In the genomic region with DNA sequence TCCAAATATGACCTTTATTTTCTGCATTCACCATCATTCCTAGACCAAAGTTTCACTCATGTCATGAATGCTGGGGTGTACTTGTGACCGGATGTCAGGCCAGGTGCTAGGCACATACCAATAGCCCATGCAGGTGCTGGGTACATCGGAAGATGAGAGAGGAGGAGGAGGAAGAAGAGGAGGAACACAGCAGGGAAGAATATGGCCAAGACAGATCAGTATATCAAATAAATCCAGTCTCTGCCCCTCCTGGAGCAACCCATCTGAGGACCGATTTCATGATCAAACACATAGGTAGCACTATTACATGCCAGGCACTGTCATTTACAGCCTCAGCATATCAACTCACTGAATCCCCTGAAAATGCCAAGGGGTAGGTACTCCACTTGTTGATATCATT, we compare ENCODE assay signal across 16 cellular contexts. TPM values are rescaled to one million over a fixed set of nuclear protein-coding genes. Genes with fewer than 3 reads are reported as not detected.
DNase-seq lines count a peak whose midpoint lies in the region; ATAC-seq and TF ChIP-seq lines count a peak whose summit lies in the region.
"Had no signal": no experiment of that assay in that cellular context is flagged by ENCODE, and none has a peak within 500 bp of the region (broad histone marks: within the 10 kb centered on the region; RNA-seq: fewer than 3 reads in every experiment).

No MANE protein-coding gene starts in this region.

- dilution Hi-C loops in mammary epithelial cell (cut with HindIII; ENCODE audit: low sequenced_read_pairs): no loop called here

- WGBS in mammary epithelial cell (ENCODE audit: low coverage, missing lambda C conversion rate): 88% methylated on average over 3 of the region's 3 CpGs

- TF ChIP-seq CTCF in CD4-positive, alpha-beta T cell (IDR thresholded peaks at IDR 0.05): no peak
- no peak for TF ChIP-seq CTCF in mammary epithelial cell (conservative IDR thresholded peaks at IDR 0.05 in 1 of 2, IDR thresholded peaks at IDR 0.05 in 1 of 2; ENCODE audit: extremely low read depth in 1 of 2, insufficient read depth in 1 of 2, low read depth in 1 of 2, low read length in 2 of 2)

- H3K27ac ChIP-seq in CD4-positive, alpha-beta T cell (ENCODE audit: low read depth, low read length): no peak overlapping the region
- no peak overlapping the region for H3K27ac ChIP-seq in mammary epithelial cell (ENCODE audit: insufficient read depth, low read depth, low read length)
- H3K27ac ChIP-seq: BLaER1, GM23248 had no signal

- H3K4me3 Mint-ChIP-seq in CD4-positive, alpha-beta T cell: peak overlapping the region; percentile 3

- no peak for ATAC-seq in CD4-positive, alpha-beta T cell (ENCODE audit: poor library complexity)
- ATAC-seq in GM19328 (IDR thresholded peaks at IDR 0.05; ENCODE audit: unreplicated experiment): no peak
- ATAC-seq: GM12878, HCT116 had no signal

- H3K36me3 ChIP-seq in mammary epithelial cell (ENCODE audit: insufficient read depth, low read length): no peaks in the 10 kb centered on the region
- H3K36me3 ChIP-seq: BLaER1 had no signal

- H3K9me3 Mint-ChIP-seq in CD4-positive, alpha-beta T cell: no peaks in the 10 kb centered on the region

- intact Hi-C loops in CD4-positive, alpha-beta T cell (cut with DNase I, micrococcal nuclease): loop anchor here (5.0 to 10.0 kb wide), 3 partner anchors 56 to 772 kb away; a partner anchor contains a TSS
- intact Hi-C loops in mammary epithelial cell (cut with micrococcal nuclease): no loop called here

- H3K4me2 ChIP-seq in mammary epithelial cell (ENCODE audit: insufficient read depth, low read depth, low read length): no peak overlapping the region
- H3K4me2 ChIP-seq: BLaER1 had no signal

- no peak overlapping the region for H2AFZ ChIP-seq in mammary epithelial cell (ENCODE audit: low read depth, low read length)
- H2AFZ ChIP-seq: GM23248 had no signal

- BruUV-seq in mammary epithelial cell (replicated peaks; lab: Mats Ljungman, UMichigan): no TSS peak

- CTCF ChIA-PET in CD4-positive, alpha-beta T cell (lab: Charles Lee): interaction anchor here (9.6 kb wide), 1 partner anchor 227 kb away, joined by 166 read pairs; no protein-coding TSS in a partner anchor
- CTCF ChIA-PET in mammary epithelial cell (lab: Charles Lee; ENCODE audit: low non-redundant PET): no interaction called here

- POLR2A ChIA-PET in CD4-positive, alpha-beta T cell (lab: Charles Lee): interaction anchor here (4.1 kb wide), 1 partner anchor 225 kb away, joined by 37 read pairs; no protein-coding TSS in a partner anchor

- H3K4me1 Mint-ChIP-seq in CD4-positive, alpha-beta T cell (ENCODE audit: low read depth): peaks cover 14% of the 10 kb centered on the region

- DNase-seq in activated CD8-positive, alpha-beta memory T cell treated with anti-CD3 and anti-CD28 coated beads for 24 hours: peak; percentile 43
- DNase-seq in activated CD8-positive, alpha-beta memory T cell treated with anti-CD3 and anti-CD28 coated beads, Interleukin-2, amount 50 U/mL, for 4 hours: no peak
- DNase-seq in CD4-positive, alpha-beta T cell: no peak
- DNase-seq in ecto neural progenitor cell (ENCODE audit: low spot score) (peak; percentile 22), mesenteric fat pad (ENCODE audit: low spot score) (peak; percentile 49), mammary epithelial cell (no peak)
- no peak for DNase-seq in stimulated activated naive CD4-positive, alpha-beta T cell treated with Interleukin-2 at 50 U/mL for 16 hours (lab: John Stamatoyannopoulos, UW)
- DNase-seq: 8988T, AML-193, DMS 273 treated with DMSO at 0.1 percent for 48 hours, GM23248 had no signal

- no peak overlapping the region for H3K4me3 ChIP-seq in mammary epithelial cell (replicated peaks in 1 of 3; ENCODE audit: insufficient read depth in 1 of 3, low read depth in 2 of 3, low read length in 3 of 3)
- H3K4me3 ChIP-seq: BLaER1, GM12878, GM23248 had no signal

- H3K9ac ChIP-seq in mammary epithelial cell (ENCODE audit: insufficient read depth, low read length): no peak overlapping the region
- H3K9ac ChIP-seq: BLaER1, GM23248 had no signal

- H3K4me1 ChIP-seq in mammary epithelial cell (ENCODE audit: insufficient read depth, low read length): peaks cover 15% of the 10 kb centered on the region
- H3K4me1 ChIP-seq: BLaER1 had no signal

- no peaks in the 10 kb centered on the region for H3K9me3 ChIP-seq in CD4-positive, alpha-beta T cell (ENCODE audit: control insufficient read depth, low read length)
- H3K9me3 ChIP-seq in mammary epithelial cell (replicated peaks; ENCODE audit: insufficient read depth, low read length): no peaks in the 10 kb centered on the region

- no peaks in the 10 kb centered on the region for H3K36me3 Mint-ChIP-seq in CD4-positive, alpha-beta T cell (ENCODE audit: low read depth)

- peaks cover 15% of the 10 kb centered on the region for H3K27me3 Mint-ChIP-seq in CD4-positive, alpha-beta T cell

- no peaks in the 10 kb centered on the region for H4K20me1 ChIP-seq in mammary epithelial cell (ENCODE audit: insufficient read depth, low read length)

- peaks cover 4% of the 10 kb centered on the region for H3K27me3 ChIP-seq in CD4-positive, alpha-beta T cell (ENCODE audit: control insufficient read depth, insufficient read depth, low read length)
- no peaks in the 10 kb centered on the region for H3K27me3 ChIP-seq in mammary epithelial cell (ENCODE audit: insufficient read depth, low read length)

- in situ Hi-C loops in mammary epithelial cell (cut with MboI; ENCODE audit: low sequenced_read_pairs in 2 of 2): loop anchor here (5.0 to 10.0 kb wide), 4 partner anchors 226 to 808 kb away; a partner anchor contains a TSS

- no peak overlapping the region for H3K27ac Mint-ChIP-seq in CD4-positive, alpha-beta T cell

- peaks cover 19% of the 10 kb centered on the region for H3K79me2 ChIP-seq in mammary epithelial cell (ENCODE audit: insufficient read depth, low read length)

RNA-seq across cellular contexts. Expression of a gene that starts 3.0 kb away (rescaled TPM):
- total RNA-seq in CD4-positive, alpha-beta T cell: 10 to 100 TPM; 22.4 to 24.7 TPM
- not detected for total RNA-seq in mesenteric fat pad
- total RNA-seq in mammary epithelial cell: 10 to 100 TPM in 1 of 2 donors, under 1 TPM in 1; 0.67 to 19.9 TPM
- 11.1 TPM for polyA plus RNA-seq in mammary epithelial cell
- 27.6 TPM for polyA minus RNA-seq in mammary epithelial cell
- total RNA-seq: GM23248, HT-29 had no signal
- polyA plus RNA-seq: GM12878, GM23248 had no signal

Comparison
In these comparisons a context has a peak if more than half of its experiments do, and no peak if none do; other contexts are left out.
1. DNase-seq: peak in activated CD8-positive, alpha-beta memory T cell treated with anti-CD3 and anti-CD28 coated beads for 24 hours (single experiment), ecto neural progenitor cell (single experiment) and mesenteric fat pad (single experiment); none in activated CD8-positive, alpha-beta memory T cell treated with anti-CD3 and anti-CD28 coated beads, Interleukin-2, amount 50 U/mL, for 4 hours (single experiment), CD4-positive, alpha-beta T cell (0 of 10), mammary epithelial cell (single experiment) and stimulated activated naive CD4-positive, alpha-beta T cell treated with Interleukin-2 at 50 U/mL for 16 hours (single experiment).